In genomic region chrX:88438209-88438608, GRCh38 we compare ENCODE assay signal across 10 cellular contexts.
"Had no signal": no experiment of that assay in that cellular context is flagged by ENCODE, and none has a peak within 500 bp of the region (broad histone marks: within the 10 kb centered on the region; RNA-seq: fewer than 3 reads in every experiment).

No MANE protein-coding gene starts in this region.

- FAIRE-seq: H54 had no signal

- DNase-seq: GM23248, GOT3, H7, H9, HCEC 1CT, HFFc6 had no signal

- H3K4me2 ChIP-seq: GM23338 had no signal

- ATAC-seq: GM23338, HCT116 had no signal

- H3K4me3 Mint-ChIP-seq: GM23338, H9, HFFc6 had no signal

- H3K36me3 ChIP-seq: HAP-1 had no signal

- H3K9me3 ChIP-seq: HAP-1 had no signal

- H3K4me1 ChIP-seq: HAP-1 had no signal

- H3K4me3 ChIP-seq: GM23248, GM23338, HAP-1 had no signal

- H3K27ac ChIP-seq: GM23248 had no signal

- H2AFZ ChIP-seq: GM23248, GM23338 had no signal

- H3K4me1 Mint-ChIP-seq: GM23338 had no signal

- H3K27ac Mint-ChIP-seq: GM23338, H9, HFFc6 had no signal

- H3K9ac ChIP-seq: GM23248 had no signal
